In genomic region chr16:50425648-50426047, GRCh38 we compare ENCODE assay signal across 1 cellular context.
TF ChIP-seq lines count a peak whose summit lies in the region.

No MANE protein-coding gene starts in this region.

TF ChIP-seq in HepG2, 621 proteins besides CTCF, POLR2A, EP300 and RAD21 (continued from another document):
- TF ChIP-seq, protein P1, sequence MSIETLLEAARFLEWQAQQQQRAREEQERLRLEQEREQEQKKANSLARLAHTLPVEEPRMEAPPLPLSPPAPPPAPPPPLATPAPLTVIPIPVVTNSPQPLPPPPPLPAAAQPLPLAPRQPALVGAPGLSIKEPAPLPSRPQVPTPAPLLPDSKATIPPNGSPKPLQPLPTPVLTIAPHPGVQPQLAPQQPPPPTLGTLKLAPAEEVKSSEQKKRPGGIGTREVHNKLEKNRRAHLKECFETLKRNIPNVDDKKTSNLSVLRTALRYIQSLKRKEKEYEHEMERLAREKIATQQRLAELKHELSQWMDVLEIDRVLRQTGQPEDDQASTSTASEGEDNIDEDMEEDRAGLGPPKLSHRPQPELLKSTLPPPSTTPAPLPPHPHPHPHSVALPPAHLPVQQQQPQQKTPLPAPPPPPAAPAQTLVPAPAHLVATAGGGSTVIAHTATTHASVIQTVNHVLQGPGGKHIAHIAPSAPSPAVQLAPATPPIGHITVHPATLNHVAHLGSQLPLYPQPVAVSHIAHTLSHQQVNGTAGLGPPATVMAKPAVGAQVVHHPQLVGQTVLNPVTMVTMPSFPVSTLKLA (IDR thresholded peaks at IDR 0.05): peak; percentile 51
- TF ChIP-seq ZMYM3 (CRISPR knock-in tag; IDR thresholded peaks at IDR 0.05) (0 out of 2 replicates have a peak, but pooled peaks have one; percentile 18), MYC (CRISPR knock-in tag; IDR thresholded peaks at IDR 0.05; ENCODE audit: borderline replicate concordance) (peak; percentile 37; the same call in 1 of the 2 replicates), BHLHE40 (IDR thresholded peaks at IDR 0.05; ENCODE audit: low read length) (peak; percentile 82), SOX5 (CRISPR knock-in tag; IDR thresholded peaks at IDR 0.05; ENCODE audit: borderline replicate concordance) (peak; percentile 37; the same call in 1 of the 2 replicates), WIZ (CRISPR knock-in tag; IDR thresholded peaks at IDR 0.05) (no peak), TEAD3 (CRISPR knock-in tag; optimal IDR thresholded peaks at IDR 0.05; ENCODE audit: borderline replicate concordance) (peak; percentile 36), SKIL (CRISPR knock-in tag; IDR thresholded peaks at IDR 0.05; ENCODE audit: borderline replicate concordance) (0 out of 2 replicates have a peak, but pooled peaks have one; percentile 51), NR2F6 (IDR thresholded peaks at IDR 0.05) (no peak), NR2F6 (CRISPR knock-in tag; IDR thresholded peaks at IDR 0.05) (0 out of 2 replicates have a peak, but pooled peaks have one; percentile 10), MAX (IDR thresholded peaks at IDR 0.05) (peak; percentile 33; the same call in 1 of the 2 replicates), ETV6 (CRISPR knock-in tag; conservative IDR thresholded peaks at IDR 0.05) (no peak)
- TF ChIP-seq, protein P2, sequence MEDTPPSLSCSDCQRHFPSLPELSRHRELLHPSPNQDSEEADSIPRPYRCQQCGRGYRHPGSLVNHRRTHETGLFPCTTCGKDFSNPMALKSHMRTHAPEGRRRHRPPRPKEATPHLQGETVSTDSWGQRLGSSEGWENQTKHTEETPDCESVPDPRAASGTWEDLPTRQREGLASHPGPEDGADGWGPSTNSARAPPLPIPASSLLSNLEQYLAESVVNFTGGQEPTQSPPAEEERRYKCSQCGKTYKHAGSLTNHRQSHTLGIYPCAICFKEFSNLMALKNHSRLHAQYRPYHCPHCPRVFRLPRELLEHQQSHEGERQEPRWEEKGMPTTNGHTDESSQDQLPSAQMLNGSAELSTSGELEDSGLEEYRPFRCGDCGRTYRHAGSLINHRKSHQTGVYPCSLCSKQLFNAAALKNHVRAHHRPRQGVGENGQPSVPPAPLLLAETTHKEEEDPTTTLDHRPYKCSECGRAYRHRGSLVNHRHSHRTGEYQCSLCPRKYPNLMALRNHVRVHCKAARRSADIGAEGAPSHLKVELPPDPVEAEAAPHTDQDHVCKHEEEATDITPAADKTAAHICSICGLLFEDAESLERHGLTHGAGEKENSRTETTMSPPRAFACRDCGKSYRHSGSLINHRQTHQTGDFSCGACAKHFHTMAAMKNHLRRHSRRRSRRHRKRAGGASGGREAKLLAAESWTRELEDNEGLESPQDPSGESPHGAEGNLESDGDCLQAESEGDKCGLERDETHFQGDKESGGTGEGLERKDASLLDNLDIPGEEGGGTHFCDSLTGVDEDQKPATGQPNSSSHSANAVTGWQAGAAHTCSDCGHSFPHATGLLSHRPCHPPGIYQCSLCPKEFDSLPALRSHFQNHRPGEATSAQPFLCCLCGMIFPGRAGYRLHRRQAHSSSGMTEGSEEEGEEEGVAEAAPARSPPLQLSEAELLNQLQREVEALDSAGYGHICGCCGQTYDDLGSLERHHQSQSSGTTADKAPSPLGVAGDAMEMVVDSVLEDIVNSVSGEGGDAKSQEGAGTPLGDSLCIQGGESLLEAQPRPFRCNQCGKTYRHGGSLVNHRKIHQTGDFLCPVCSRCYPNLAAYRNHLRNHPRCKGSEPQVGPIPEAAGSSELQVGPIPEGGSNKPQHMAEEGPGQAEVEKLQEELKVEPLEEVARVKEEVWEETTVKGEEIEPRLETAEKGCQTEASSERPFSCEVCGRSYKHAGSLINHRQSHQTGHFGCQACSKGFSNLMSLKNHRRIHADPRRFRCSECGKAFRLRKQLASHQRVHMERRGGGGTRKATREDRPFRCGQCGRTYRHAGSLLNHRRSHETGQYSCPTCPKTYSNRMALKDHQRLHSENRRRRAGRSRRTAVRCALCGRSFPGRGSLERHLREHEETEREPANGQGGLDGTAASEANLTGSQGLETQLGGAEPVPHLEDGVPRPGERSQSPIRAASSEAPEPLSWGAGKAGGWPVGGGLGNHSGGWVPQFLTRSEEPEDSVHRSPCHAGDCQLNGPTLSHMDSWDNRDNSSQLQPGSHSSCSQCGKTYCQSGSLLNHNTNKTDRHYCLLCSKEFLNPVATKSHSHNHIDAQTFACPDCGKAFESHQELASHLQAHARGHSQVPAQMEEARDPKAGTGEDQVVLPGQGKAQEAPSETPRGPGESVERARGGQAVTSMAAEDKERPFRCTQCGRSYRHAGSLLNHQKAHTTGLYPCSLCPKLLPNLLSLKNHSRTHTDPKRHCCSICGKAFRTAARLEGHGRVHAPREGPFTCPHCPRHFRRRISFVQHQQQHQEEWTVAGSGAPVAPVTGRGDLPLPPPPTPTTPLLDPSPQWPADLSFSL (CRISPR knock-in tag; IDR thresholded peaks at IDR 0.05): peak; percentile 57; the same call in 1 of the 2 replicates
TF ChIP-seq in HepG2: peak in this region for 10.
